Comparison of ENCODE assay signal across 15 cellular contexts in the genomic region with DNA sequence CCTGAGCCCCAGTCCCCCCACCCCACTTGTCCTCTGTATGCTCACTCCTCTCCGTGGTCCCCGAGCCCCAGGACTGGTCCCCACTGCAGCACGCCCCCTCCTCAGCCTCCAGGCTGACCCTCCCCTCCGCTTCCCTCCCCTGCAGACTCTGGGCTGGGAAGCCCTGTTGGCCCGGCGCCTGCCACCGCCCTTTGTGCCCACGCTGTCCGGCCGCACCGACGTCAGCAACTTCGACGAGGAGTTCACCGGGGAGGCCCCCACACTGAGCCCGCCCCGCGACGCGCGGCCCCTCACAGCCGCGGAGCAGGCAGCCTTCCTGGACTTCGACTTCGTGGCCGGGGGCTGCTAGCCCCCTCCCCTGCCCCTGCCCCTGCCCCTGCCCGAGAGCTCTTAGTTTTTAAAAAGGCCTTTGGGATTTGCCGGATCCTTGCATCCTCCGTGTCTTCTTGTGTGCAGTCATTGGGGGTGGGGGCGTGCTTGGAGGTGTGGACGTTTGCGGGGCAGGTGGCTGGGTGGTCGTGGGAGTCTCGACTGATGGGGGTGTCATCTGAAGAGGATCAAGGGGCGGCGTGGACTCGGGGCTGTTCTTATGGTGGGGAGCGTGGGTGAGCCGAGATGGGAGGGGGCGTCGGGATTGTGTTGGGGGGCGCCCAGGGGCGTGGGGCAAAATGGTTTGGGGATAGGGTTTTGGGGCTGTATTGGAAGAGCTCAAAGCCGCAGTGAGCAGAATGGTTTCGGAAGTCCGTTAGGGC. TPM values are rescaled to one million over a fixed set of nuclear protein-coding genes. Genes with fewer than 3 reads are reported as not detected.
A peak's percentile ranks its signal among the peaks of the same experiment; 100 is the strongest.
DNase-seq lines count a peak whose midpoint lies in the region; ATAC-seq and TF ChIP-seq lines count a peak whose summit lies in the region.
"Had no signal": no experiment of that assay in that cellular context is flagged by ENCODE, and none has a peak within 500 bp of the region (broad histone marks: within the 10 kb centered on the region; RNA-seq: fewer than 3 reads in every experiment).

No MANE protein-coding gene starts in this region.

- peak overlapping the region; percentile 73 for H3K4me2 ChIP-seq in parathyroid adenoma (ENCODE audit: low read length)

- TF ChIP-seq CTCF in coronary artery (IDR thresholded peaks at IDR 0.05) (no peak), parathyroid adenoma (IDR thresholded peaks at IDR 0.05) (no peak)

- H3K79me2 ChIP-seq in parathyroid adenoma: no peaks in the 10 kb centered on the region

- H3K4me3 ChIP-seq in HUES6 (ENCODE audit: low read depth, low read length) (peak overlapping the region; percentile 53; the same call in 1 of the 2 replicates), coronary artery (peak overlapping the region; percentile 55), parathyroid adenoma (ENCODE audit: low read depth, low read length) (no peak overlapping the region)
- H3K4me3 ChIP-seq: ovary had no signal

- DNase-seq in D341Med (ENCODE audit: low spot score) (peak; percentile 44), coronary artery (ENCODE audit: low spot score) (no peak), KG1 (lab: John Stamatoyannopoulos, UW) (no peak)
- no peak for DNase-seq in stimulated activated CD4-positive, alpha-beta T cell treated with anti-CD3 and anti-CD28 coated beads, Interleukin-2, amount 100 ng/mL, for 24 hours
- DNase-seq: kidney glomerular epithelial cell, NCI-H2227 treated with DMSO at 0.1 percent for 48 hours, SIG-M5 had no signal

- H3K9me3 ChIP-seq in HUES6 (ENCODE audit: control insufficient read depth, insufficient read depth, low read depth, low read length): no peaks in the 10 kb centered on the region
- no peaks in the 10 kb centered on the region for H3K9me3 ChIP-seq in parathyroid adenoma (ENCODE audit: control insufficient read depth, low read length)
- H3K9me3 ChIP-seq: heart left ventricle, ovary, stomach, uterus had no signal

- ATAC-seq in esophagus mucosa: no peak

- H2AFZ ChIP-seq in parathyroid adenoma: peak overlapping the region; percentile 59

- H3K27me3 ChIP-seq in HUES6 (ENCODE audit: control insufficient read depth, insufficient read depth, low read length) (no peaks in the 10 kb centered on the region; the same call in 1 of the 2 replicates), parathyroid adenoma (ENCODE audit: control insufficient read depth, insufficient read depth, low read length) (no peaks in the 10 kb centered on the region)
- H3K27me3 ChIP-seq: ovary had no signal

- H3K4me1 ChIP-seq in HUES6 (ENCODE audit: control insufficient read depth, insufficient read depth, low read length) (peaks cover 13% of the 10 kb centered on the region), parathyroid adenoma (peaks cover 11% of the 10 kb centered on the region)

- H3K27ac ChIP-seq in HUES6 (ENCODE audit: low read depth, low read length) (no peak overlapping the region), coronary artery (no peak overlapping the region), parathyroid adenoma (no peak overlapping the region)
- H3K27ac ChIP-seq: heart left ventricle, ovary had no signal

- H3K36me3 ChIP-seq in HUES6 (ENCODE audit: control insufficient read depth, insufficient read depth, low read length) (peaks cover 33% of the 10 kb centered on the region), parathyroid adenoma (ENCODE audit: control insufficient read depth, insufficient read depth, low read length) (no peaks in the 10 kb centered on the region)
- H3K36me3 ChIP-seq: ovary, uterus had no signal

- H3K9ac ChIP-seq in HUES6 (ENCODE audit: low read length) (no peak overlapping the region), parathyroid adenoma (no peak overlapping the region)

RNA-seq across cellular contexts. Expression of gene PTGER1, which starts 3.5 kb away (rescaled TPM):
- total RNA-seq in esophagus mucosa: 0.44 TPM
- total RNA-seq: CD4-positive, CD25-positive, alpha-beta regulatory T cell had no signal

RNA-seq across cellular contexts. Expression of gene GIPC1, which starts 24.3 kb away (rescaled TPM):
- 254 TPM for total RNA-seq in esophagus mucosa

RNA-seq across cellular contexts. Expression of gene PKN1, which starts 38.5 kb away (rescaled TPM):
- total RNA-seq in esophagus mucosa: 10.5 TPM

RNA-seq across cellular contexts. Expression of gene DNAJB1, which starts 46.6 kb away (rescaled TPM):
- total RNA-seq in esophagus mucosa: 337 TPM

RNA-seq across cellular contexts. Expression of gene DDX39A, which starts 52.5 kb away (rescaled TPM):
- total RNA-seq in esophagus mucosa: 59.6 TPM
